Comparison of ENCODE assay signal across 13 cellular contexts in the genomic region with DNA sequence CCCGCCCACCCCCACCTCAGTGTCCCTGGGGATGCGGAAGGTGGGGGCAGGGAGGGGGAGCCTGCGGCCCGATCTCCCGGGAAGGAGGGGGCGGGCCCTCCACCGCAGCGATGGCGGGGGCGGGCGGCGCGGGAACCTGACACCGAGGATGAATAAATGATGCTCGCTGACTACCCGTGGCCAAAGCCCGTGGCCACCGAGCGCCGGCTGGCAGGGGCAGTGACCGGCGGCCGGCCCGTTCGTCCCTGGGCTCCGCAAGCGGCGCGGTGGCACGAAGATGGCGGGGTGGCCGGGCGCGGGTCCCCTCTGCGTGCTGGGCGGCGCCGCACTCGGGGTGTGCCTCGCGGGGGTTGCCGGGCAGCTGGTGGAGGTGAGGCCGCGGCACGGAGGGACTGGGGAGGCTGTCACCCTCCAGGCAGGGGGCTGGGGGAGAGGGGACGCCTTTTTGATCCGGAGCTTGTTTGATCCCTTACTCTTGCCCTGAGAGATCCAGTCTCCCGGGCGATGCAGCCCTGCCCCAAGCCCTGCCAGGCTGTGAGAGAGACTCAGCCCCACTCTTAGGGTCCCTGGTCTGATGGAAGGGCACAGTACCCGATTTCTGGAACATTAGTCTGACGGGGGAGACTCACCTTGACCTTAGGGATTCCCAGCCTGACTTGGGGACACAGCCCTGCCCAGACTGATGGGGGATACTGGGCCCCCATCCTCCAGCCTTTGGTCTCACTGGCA. TPM values are rescaled to one million over a fixed set of nuclear protein-coding genes. Genes with fewer than 3 reads are reported as not detected.
DNase-seq lines count a peak whose midpoint lies in the region; ATAC-seq, FAIRE-seq and TF ChIP-seq lines count a peak whose summit lies in the region.
"Had no signal": no experiment of that assay in that cellular context is flagged by ENCODE, and none has a peak within 500 bp of the region (broad histone marks: within the 10 kb centered on the region; RNA-seq: fewer than 3 reads in every experiment).

A gene with protein sequence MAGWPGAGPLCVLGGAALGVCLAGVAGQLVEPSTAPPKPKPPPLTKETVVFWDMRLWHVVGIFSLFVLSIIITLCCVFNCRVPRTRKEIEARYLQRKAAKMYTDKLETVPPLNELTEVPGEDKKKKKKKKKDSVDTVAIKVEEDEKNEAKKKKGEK (plus strand): TSS at position 182 of the 729 bp plus-strand sequence. CDS start 96 bp downstream, at position 278.

- TF ChIP-seq CTCF in brain (conservative IDR thresholded peaks at IDR 0.05) (no peak), type B pancreatic cell (conservative IDR thresholded peaks at IDR 0.05) (no peak)

- no peak within 1 kb of the TSS for H3K27ac Mint-ChIP-seq in activated naive CD8-positive, alpha-beta T cell
- H3K27ac Mint-ChIP-seq in activated naive CD8-positive, alpha-beta T cell treated with anti-CD3 and anti-CD28 coated beads, Interleukin-2, amount 50 U/mL, for 24 hours = no peak within 1 kb of the TSS
- peak within 1 kb of the TSS in 3 of 5 experiments; percentile 44 to 79 (median 51) for H3K27ac Mint-ChIP-seq in brain
- no peak within 1 kb of the TSS for H3K27ac Mint-ChIP-seq in type B pancreatic cell

- no peaks in the 10 kb centered on the region for H3K36me3 Mint-ChIP-seq in activated naive CD8-positive, alpha-beta T cell
- H3K36me3 Mint-ChIP-seq in activated naive CD8-positive, alpha-beta T cell treated with anti-CD3 and anti-CD28 coated beads, Interleukin-2, amount 50 U/mL, for 24 hours (ENCODE audit: low read depth) = no peaks in the 10 kb centered on the region
- no peaks in the 10 kb centered on the region for H3K36me3 Mint-ChIP-seq in brain
- H3K36me3 Mint-ChIP-seq in type B pancreatic cell = no peaks in the 10 kb centered on the region

- FAIRE-seq in urothelium cell line (lab: Jason Lieb, UNC) = no peak
- FAIRE-seq: bronchial epithelial cell, islet of Langerhans had no signal

- no peak for DNase-seq in activated naive CD8-positive, alpha-beta T cell treated with anti-CD3 and anti-CD28 coated beads, Interleukin-2, amount 50 U/mL, for 24 hours
- DNase-seq in left kidney (ENCODE audit: low read depth, low spot score) = peak; percentile 63
- peak; percentile 26 for DNase-seq in urothelium cell line (ENCODE audit: low spot score)
- DNase-seq in type B pancreatic cell (ENCODE audit: extremely low spot score, unreplicated experiment) = no peak
- no peak for DNase-seq in NCI-H1417 treated with DMSO at 0.1 percent for 48 hours (lab: John Stamatoyannopoulos, UW)
- DNase-seq: DND-41; NCI-H2171; stimulated activated CD4-positive, alpha-beta T cell treated with anti-CD3 and anti-CD28 coated beads, Interleukin-4, amount 100 ng/mL, for 1 hour had no signal

- no peaks in the 10 kb centered on the region for H3K9me3 Mint-ChIP-seq in activated naive CD8-positive, alpha-beta T cell (ENCODE audit: low read depth)
- no peaks in the 10 kb centered on the region for H3K9me3 Mint-ChIP-seq in activated naive CD8-positive, alpha-beta T cell treated with anti-CD3 and anti-CD28 coated beads, Interleukin-2, amount 50 U/mL, for 24 hours
- H3K9me3 Mint-ChIP-seq in brain (no peaks in the 10 kb centered on the region), type B pancreatic cell (no peaks in the 10 kb centered on the region)

- ATAC-seq in activated naive CD8-positive, alpha-beta T cell treated with anti-CD3 and anti-CD28 coated beads, Interleukin-2, amount 50 U/mL, for 24 hours = no peak
- ATAC-seq in HG03520 (IDR thresholded peaks at IDR 0.05; ENCODE audit: unreplicated experiment) = no peak

- H3K27me3 Mint-ChIP-seq in activated naive CD8-positive, alpha-beta T cell = no peaks in the 10 kb centered on the region
- H3K27me3 Mint-ChIP-seq in activated naive CD8-positive, alpha-beta T cell treated with anti-CD3 and anti-CD28 coated beads, Interleukin-2, amount 50 U/mL, for 24 hours = peaks cover 11% of the 10 kb centered on the region
- H3K27me3 Mint-ChIP-seq in brain (peaks cover 6% of the 10 kb centered on the region), type B pancreatic cell (peaks cover 11% of the 10 kb centered on the region)

- peaks cover 10% of the 10 kb centered on the region for H3K4me1 Mint-ChIP-seq in activated naive CD8-positive, alpha-beta T cell (ENCODE audit: low read depth)
- peaks cover 2% of the 10 kb centered on the region for H3K4me1 Mint-ChIP-seq in activated naive CD8-positive, alpha-beta T cell treated with anti-CD3 and anti-CD28 coated beads, Interleukin-2, amount 50 U/mL, for 24 hours
- H3K4me1 Mint-ChIP-seq in brain (peaks cover 44% of the 10 kb centered on the region), type B pancreatic cell (ENCODE audit: unreplicated experiment) (peaks cover 23% of the 10 kb centered on the region)

- peak within 1 kb of the TSS; percentile 17 for H3K4me3 Mint-ChIP-seq in activated naive CD8-positive, alpha-beta T cell
- H3K4me3 Mint-ChIP-seq in activated naive CD8-positive, alpha-beta T cell treated with anti-CD3 and anti-CD28 coated beads, Interleukin-2, amount 50 U/mL, for 24 hours = no peak within 1 kb of the TSS
- H3K4me3 Mint-ChIP-seq in brain = peak within 1 kb of the TSS; percentile 66 to 75 (median 71)
- no peak within 1 kb of the TSS for H3K4me3 Mint-ChIP-seq in type B pancreatic cell

RNA-seq across cellular contexts. Expression of the gene that starts here (rescaled TPM):
- 2.1 TPM for polyA plus RNA-seq in brain (ENCODE audit: insufficient read depth, low read depth, low replicate concordance)
- 0.48 and 0.62 TPM in 2 replicates for total RNA-seq in type B pancreatic cell (ENCODE audit: low replicate concordance)

Comparison
In these comparisons a context has a peak if more than half of its experiments do, and no peak if none do; other contexts are left out.
1. H3K4me3 Mint-ChIP-seq: peak in activated naive CD8-positive, alpha-beta T cell (single experiment) and brain (5 of 5); none in activated naive CD8-positive, alpha-beta T cell treated with anti-CD3 and anti-CD28 coated beads, Interleukin-2, amount 50 U/mL, for 24 hours (single experiment) and type B pancreatic cell (single experiment).
2. H3K27ac Mint-ChIP-seq: peak in brain (3 of 5); none in activated naive CD8-positive, alpha-beta T cell (single experiment), activated naive CD8-positive, alpha-beta T cell treated with anti-CD3 and anti-CD28 coated beads, Interleukin-2, amount 50 U/mL, for 24 hours (single experiment) and type B pancreatic cell (single experiment).
3. DNase-seq: peak in left kidney (single experiment) and urothelium cell line (single experiment); none in activated naive CD8-positive, alpha-beta T cell treated with anti-CD3 and anti-CD28 coated beads, Interleukin-2, amount 50 U/mL, for 24 hours (single experiment), type B pancreatic cell (single experiment) and NCI-H1417 treated with DMSO at 0.1 percent for 48 hours (single experiment).